8 cellular contexts compared by ENCODE assay signal in the genomic region with DNA sequence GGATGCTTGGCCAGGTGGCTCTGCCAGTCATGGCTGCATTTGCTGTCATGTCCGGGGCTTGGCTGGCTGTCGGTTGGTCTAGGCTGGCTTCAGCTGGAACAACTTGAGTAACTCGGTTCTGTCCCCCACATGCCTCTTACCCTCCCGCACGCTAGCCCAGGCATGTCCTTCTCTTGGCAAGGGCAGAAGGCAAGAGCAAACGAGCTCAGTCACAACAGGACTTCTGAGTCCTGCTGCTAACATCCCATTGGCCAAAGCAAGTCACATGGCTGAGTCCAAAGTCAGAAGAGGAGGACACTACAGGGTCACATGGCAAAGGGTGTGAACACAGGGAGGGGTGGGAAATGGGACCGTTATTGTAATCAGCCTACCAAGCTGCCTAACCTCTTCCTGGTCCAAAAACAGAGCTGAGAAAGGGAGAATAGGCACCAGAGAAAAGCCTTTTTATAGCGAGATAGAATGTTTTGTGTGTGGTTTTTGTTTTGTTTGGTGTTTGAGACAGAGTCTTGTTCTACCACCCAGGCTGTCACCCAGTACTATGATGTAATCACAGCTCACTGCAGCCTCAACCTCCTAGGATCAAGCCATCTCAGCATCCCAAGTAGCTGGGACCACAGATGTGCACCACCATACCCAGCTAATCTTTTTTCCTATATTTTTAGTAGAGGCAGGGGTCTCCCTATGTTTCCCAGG.
DNase-seq lines count a peak whose midpoint lies in the region; ATAC-seq and TF ChIP-seq lines count a peak whose summit lies in the region.

No MANE protein-coding gene starts in this region.

- peak overlapping the region; percentile 2 to 91 (median 73); a peak in 17 of 22 replicates for H3K4me2 ChIP-seq in BLaER1 treated with 17β-estradiol and CSF1 and Interleukin-3, amounts not matched to agents 10 nM and 100 nM

- no peak overlapping the region for H3K4me3 ChIP-seq in BLaER1 treated with 17β-estradiol and CSF1 and Interleukin-3, amounts not matched to agents 10 nM and 100 nM
- no peak overlapping the region for H3K4me3 ChIP-seq in Jurkat, Clone E6-1 (ENCODE audit: low read length)
- no peak overlapping the region for H3K4me3 ChIP-seq in lower lobe of right lung

- H3K27ac ChIP-seq in BLaER1 treated with 17β-estradiol and CSF1 and Interleukin-3, amounts not matched to agents 10 nM and 100 nM, result peak overlapping the region in 7 of 11 experiments; percentile 1 to 86 (median 32); a peak in 10 of 22 replicates
- peak overlapping the region; percentile 69 for H3K27ac ChIP-seq in lower lobe of right lung

- peaks cover 2% of the 10 kb centered on the region for H3K27me3 Mint-ChIP-seq in activated CD4-positive, alpha-beta memory T cell treated with anti-CD3 and anti-CD28 coated beads, Interleukin-2, amount 10 ng/mL, durations not matched to agents 7 days and 5 days

- no peaks in the 10 kb centered on the region for H3K36me3 ChIP-seq in BLaER1 treated with 17β-estradiol and CSF1 and Interleukin-3, amounts not matched to agents 10 nM and 100 nM
- no peaks in the 10 kb centered on the region for H3K36me3 ChIP-seq in lower lobe of right lung

- no peaks in the 10 kb centered on the region for H4K20me1 ChIP-seq in BLaER1 treated with 17β-estradiol and CSF1 and Interleukin-3, amounts not matched to agents 10 nM and 100 nM

- CTCF ChIA-PET in activated CD4-positive, alpha-beta memory T cell treated with anti-CD3 and anti-CD28 coated beads, Interleukin-2, amount 10 ng/mL, durations not matched to agents 7 days and 5 days (lab: Charles Lee), result no interaction called here

- ATAC-seq in lower lobe of right lung, result peak in 1 of 2 donors; percentile 45
- ATAC-seq in HG02610 (IDR thresholded peaks at IDR 0.05; ENCODE audit: unreplicated experiment), result no peak
- ATAC-seq in GM18520 (IDR thresholded peaks at IDR 0.05; ENCODE audit: unreplicated experiment), result no peak

- no peak for TF ChIP-seq CTCF in lower lobe of right lung (IDR thresholded peaks at IDR 0.05)

- POLR2A ChIA-PET in activated CD4-positive, alpha-beta memory T cell treated with anti-CD3 and anti-CD28 coated beads, Interleukin-2, amount 10 ng/mL, durations not matched to agents 7 days and 5 days (lab: Charles Lee), result no interaction called here

- peaks cover 4% of the 10 kb centered on the region for H3K9me3 Mint-ChIP-seq in activated CD4-positive, alpha-beta memory T cell treated with anti-CD3 and anti-CD28 coated beads, Interleukin-2, amount 10 ng/mL, durations not matched to agents 7 days and 5 days

- H3K9me3 ChIP-seq in BLaER1 treated with 17β-estradiol and CSF1 and Interleukin-3, amounts not matched to agents 10 nM and 100 nM (replicated peaks in 1 of 11), result peaks cover 0 to 24% (median 12%) of the 10 kb centered on the region in 11 experiments; a peak in 18 of 22 replicates
- no peaks in the 10 kb centered on the region for H3K9me3 ChIP-seq in lower lobe of right lung

- DNase-seq in Jurkat, Clone E6-1 (ENCODE audit: low read depth, low spot score), result peak; percentile 16
- DNase-seq in cerebellar cortex (ENCODE audit: low spot score), result peak; percentile 1
- no peak for DNase-seq in lower lobe of right lung
- DNase-seq in activated CD4-positive, alpha-beta memory T cell treated with anti-CD3 and anti-CD28 coated beads, Interleukin-2, amount 10 ng/mL, durations not matched to agents 7 days and 5 days, result no peak
- DNase-seq in SKM-1 (lab: John Stamatoyannopoulos, UW; ENCODE audit: unreplicated experiment), result no peak

- intact Hi-C loops in lower lobe of right lung (cut with DNase I), result no loop called here

- no peaks in the 10 kb centered on the region for H3K4me1 Mint-ChIP-seq in activated CD4-positive, alpha-beta memory T cell treated with anti-CD3 and anti-CD28 coated beads, Interleukin-2, amount 10 ng/mL, durations not matched to agents 7 days and 5 days

- H3K4me3 Mint-ChIP-seq in activated CD4-positive, alpha-beta memory T cell treated with anti-CD3 and anti-CD28 coated beads, Interleukin-2, amount 10 ng/mL, durations not matched to agents 7 days and 5 days, result no peak overlapping the region

- no peak overlapping the region for H3K9ac ChIP-seq in BLaER1 treated with 17β-estradiol and CSF1 and Interleukin-3, amounts not matched to agents 10 nM and 100 nM

- no peak overlapping the region for H3K27ac Mint-ChIP-seq in activated CD4-positive, alpha-beta memory T cell treated with anti-CD3 and anti-CD28 coated beads, Interleukin-2, amount 10 ng/mL, durations not matched to agents 7 days and 5 days

- H3K36me3 Mint-ChIP-seq in activated CD4-positive, alpha-beta memory T cell treated with anti-CD3 and anti-CD28 coated beads, Interleukin-2, amount 10 ng/mL, durations not matched to agents 7 days and 5 days (ENCODE audit: low read depth), result no peaks in the 10 kb centered on the region

- no peaks in the 10 kb centered on the region for H3K27me3 ChIP-seq in BLaER1 treated with 17β-estradiol and CSF1 and Interleukin-3, amounts not matched to agents 10 nM and 100 nM
- peaks cover 4% of the 10 kb centered on the region for H3K27me3 ChIP-seq in lower lobe of right lung (ENCODE audit: low read depth)

- peaks cover 36 to 84% (median 57%) of the 10 kb centered on the region in 10 experiments for H3K4me1 ChIP-seq in BLaER1 treated with 17β-estradiol and CSF1 and Interleukin-3, amounts not matched to agents 10 nM and 100 nM
- peaks cover 15% of the 10 kb centered on the region for H3K4me1 ChIP-seq in lower lobe of right lung

Comparison
In these comparisons a context has a peak if more than half of its experiments do, and no peak if none do; other contexts are left out.
1. DNase-seq: peak in Jurkat, Clone E6-1 (single experiment) and cerebellar cortex (single experiment); none in lower lobe of right lung (single experiment), activated CD4-positive, alpha-beta memory T cell treated with anti-CD3 and anti-CD28 coated beads, Interleukin-2, amount 10 ng/mL, durations not matched to agents 7 days and 5 days (single experiment) and SKM-1 (single experiment).